1 cellular context compared by ENCODE assay signal in the genomic region with DNA sequence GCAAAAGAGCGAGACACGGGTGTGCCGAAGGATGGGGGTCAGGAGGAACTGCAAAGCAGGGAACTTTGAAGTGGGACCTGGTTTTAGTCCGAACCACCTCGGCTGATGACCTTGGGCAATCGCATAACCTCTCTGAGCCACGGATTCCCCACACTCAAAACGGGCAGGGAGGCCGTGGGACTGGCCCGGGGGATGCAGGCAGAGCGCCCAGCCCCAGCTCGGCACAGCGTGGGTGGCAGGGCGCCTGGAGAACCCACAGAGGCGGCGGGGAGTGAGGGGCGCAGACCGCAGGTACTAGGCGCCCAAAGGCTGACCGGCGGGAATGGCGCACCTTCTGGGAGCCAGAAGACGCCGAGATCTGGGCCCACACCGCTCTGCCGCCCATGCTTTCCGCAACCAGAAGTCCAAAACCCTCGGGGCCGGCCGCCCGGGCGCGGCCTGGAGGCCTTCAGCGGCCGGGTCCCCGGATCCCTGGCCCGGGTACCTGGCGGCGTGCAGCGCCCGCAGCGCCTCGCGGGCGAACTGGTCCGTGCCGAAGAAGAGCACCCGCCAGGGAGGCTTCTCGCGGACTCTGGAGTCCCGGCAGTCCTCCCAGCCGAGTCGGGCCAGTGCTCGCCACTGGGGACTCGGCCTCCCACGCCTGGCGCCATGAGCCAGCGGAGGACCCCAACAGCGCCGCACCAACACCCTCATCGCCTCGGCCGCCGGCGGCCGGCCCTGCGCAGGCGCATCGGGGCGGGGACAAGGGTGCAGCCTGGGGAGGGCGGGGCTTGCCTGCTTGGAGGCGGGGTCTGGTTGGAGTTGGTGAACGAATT.
TF ChIP-seq lines count a peak whose summit lies in the region.

A gene (minus strand): TSS at position 719 of the 815 bp plus-strand sequence. CDS start 26 bp downstream, at position 693.

TF ChIP-seq in HepG2, 621 proteins besides CTCF, POLR2A, EP300 and RAD21 (continued from another document and continues in another):
- TF ChIP-seq, protein P1, sequence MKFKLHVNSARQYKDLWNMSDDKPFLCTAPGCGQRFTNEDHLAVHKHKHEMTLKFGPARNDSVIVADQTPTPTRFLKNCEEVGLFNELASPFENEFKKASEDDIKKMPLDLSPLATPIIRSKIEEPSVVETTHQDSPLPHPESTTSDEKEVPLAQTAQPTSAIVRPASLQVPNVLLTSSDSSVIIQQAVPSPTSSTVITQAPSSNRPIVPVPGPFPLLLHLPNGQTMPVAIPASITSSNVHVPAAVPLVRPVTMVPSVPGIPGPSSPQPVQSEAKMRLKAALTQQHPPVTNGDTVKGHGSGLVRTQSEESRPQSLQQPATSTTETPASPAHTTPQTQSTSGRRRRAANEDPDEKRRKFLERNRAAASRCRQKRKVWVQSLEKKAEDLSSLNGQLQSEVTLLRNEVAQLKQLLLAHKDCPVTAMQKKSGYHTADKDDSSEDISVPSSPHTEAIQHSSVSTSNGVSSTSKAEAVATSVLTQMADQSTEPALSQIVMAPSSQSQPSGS (CRISPR knock-in tag; IDR thresholded peaks at IDR 0.05): no peak
- TF ChIP-seq ZSCAN25 (CRISPR knock-in tag; IDR thresholded peaks at IDR 0.05) (no peak), KDM2A (CRISPR knock-in tag; IDR thresholded peaks at IDR 0.05; ENCODE audit: borderline replicate concordance, low read depth) (peak; percentile 65), ZNF337 (CRISPR knock-in tag; IDR thresholded peaks at IDR 0.05; ENCODE audit: borderline replicate concordance, low read depth) (no peak), ZNF644 (CRISPR knock-in tag; IDR thresholded peaks at IDR 0.05; ENCODE audit: low read depth) (no peak), MEIS1 (CRISPR knock-in tag; IDR thresholded peaks at IDR 0.05; ENCODE audit: borderline replicate concordance) (peak; percentile 71; the same call in 1 of the 2 replicates), SIX1 (CRISPR knock-in tag; IDR thresholded peaks at IDR 0.05; ENCODE audit: borderline replicate concordance) (no peak), POLR2G (IDR thresholded peaks at IDR 0.05; ENCODE audit: low read depth, low read length) (peak; percentile 91), MXI1 (IDR thresholded peaks at IDR 0.05; ENCODE audit: borderline replicate concordance, low read depth, low read length) (peak; percentile 32; the same call in 1 of the 3 replicates), ZFP82 (CRISPR knock-in tag; IDR thresholded peaks at IDR 0.05; ENCODE audit: borderline replicate concordance) (0 out of 2 replicates have a peak, but pooled peaks have one; percentile 83), ZNF775 (CRISPR knock-in tag; IDR thresholded peaks at IDR 0.05; ENCODE audit: borderline replicate concordance) (no peak), ZNF350 (CRISPR knock-in tag; IDR thresholded peaks at IDR 0.05; ENCODE audit: borderline replicate concordance, low read depth) (0 out of 2 replicates have a peak, but pooled peaks have one; percentile 9), BRCA1 (CRISPR knock-in tag; IDR thresholded peaks at IDR 0.05) (peak; percentile 54; the same call in 1 of the 2 replicates), ZNF678 (CRISPR knock-in tag; IDR thresholded peaks at IDR 0.05) (0 out of 2 replicates have a peak, but pooled peaks have one; percentile 26), ZKSCAN8 (CRISPR knock-in tag; IDR thresholded peaks at IDR 0.05; ENCODE audit: borderline replicate concordance) (no peak), ZNF160 (CRISPR knock-in tag; IDR thresholded peaks at IDR 0.05) (no peak), ZSCAN20 (CRISPR knock-in tag; IDR thresholded peaks at IDR 0.05; ENCODE audit: borderline replicate concordance) (peak; percentile 88; the same call in 1 of the 2 replicates), SAP130 (CRISPR knock-in tag; IDR thresholded peaks at IDR 0.05; ENCODE audit: low read depth) (peak; percentile 79), CENPT (CRISPR knock-in tag; IDR thresholded peaks at IDR 0.05; ENCODE audit: low read depth) (no peak), HOXA7 (CRISPR knock-in tag; IDR thresholded peaks at IDR 0.05) (no peak), NR2F1 (CRISPR knock-in tag; IDR thresholded peaks at IDR 0.05) (no peak), NAIF1 (CRISPR knock-in tag; IDR thresholded peaks at IDR 0.05; ENCODE audit: borderline replicate concordance) (0 out of 2 replicates have a peak, but pooled peaks have one; percentile 37), POLR2AphosphoS2 (IDR thresholded peaks at IDR 0.05; ENCODE audit: low read depth, low read length) (no peak), ZNF619 (CRISPR knock-in tag; IDR thresholded peaks at IDR 0.05) (peak; percentile 79; the same call in 1 of the 2 replicates), KLF13 (CRISPR knock-in tag; IDR thresholded peaks at IDR 0.05) (no peak), FOXC1 (CRISPR knock-in tag; IDR thresholded peaks at IDR 0.05; ENCODE audit: borderline replicate concordance) (peak; percentile 76), ZNF343 (CRISPR knock-in tag; IDR thresholded peaks at IDR 0.05) (no peak), ATF1 (CRISPR knock-in tag; IDR thresholded peaks at IDR 0.05) (no peak), ZNF883 (CRISPR knock-in tag; IDR thresholded peaks at IDR 0.05; ENCODE audit: not compliant biosample characterization) (peak; percentile 29), MED13 (CRISPR knock-in tag; IDR thresholded peaks at IDR 0.05) (0 out of 2 replicates have a peak, but pooled peaks have one; percentile 17), MIXL1 (CRISPR knock-in tag; IDR thresholded peaks at IDR 0.05) (no peak), ELF3 (CRISPR knock-in tag; IDR thresholded peaks at IDR 0.05) (0 out of 2 replicates have a peak, but pooled peaks have one; percentile 10), ZNF441 (CRISPR knock-in tag; IDR thresholded peaks at IDR 0.05; ENCODE audit: borderline replicate concordance) (no peak), NR1H2 (CRISPR knock-in tag; IDR thresholded peaks at IDR 0.05; ENCODE audit: borderline replicate concordance, low read depth) (no peak), MTF2 (CRISPR knock-in tag; IDR thresholded peaks at IDR 0.05; ENCODE audit: borderline replicate concordance) (0 out of 2 replicates have a peak, but pooled peaks have one; percentile 64), POLR2AphosphoS5 (IDR thresholded peaks at IDR 0.05; ENCODE audit: low read depth, low read length) (peak; percentile 94), SIN3A (IDR thresholded peaks at IDR 0.05; ENCODE audit: borderline replicate concordance, low read depth, low read length) (peak; percentile 36; the same call in 1 of the 2 replicates)
- TF ChIP-seq, protein P2, sequence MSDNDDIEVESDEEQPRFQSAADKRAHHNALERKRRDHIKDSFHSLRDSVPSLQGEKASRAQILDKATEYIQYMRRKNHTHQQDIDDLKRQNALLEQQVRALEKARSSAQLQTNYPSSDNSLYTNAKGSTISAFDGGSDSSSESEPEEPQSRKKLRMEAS (IDR thresholded peaks at IDR 0.05): peak; percentile 38
- TF ChIP-seq, protein P3, sequence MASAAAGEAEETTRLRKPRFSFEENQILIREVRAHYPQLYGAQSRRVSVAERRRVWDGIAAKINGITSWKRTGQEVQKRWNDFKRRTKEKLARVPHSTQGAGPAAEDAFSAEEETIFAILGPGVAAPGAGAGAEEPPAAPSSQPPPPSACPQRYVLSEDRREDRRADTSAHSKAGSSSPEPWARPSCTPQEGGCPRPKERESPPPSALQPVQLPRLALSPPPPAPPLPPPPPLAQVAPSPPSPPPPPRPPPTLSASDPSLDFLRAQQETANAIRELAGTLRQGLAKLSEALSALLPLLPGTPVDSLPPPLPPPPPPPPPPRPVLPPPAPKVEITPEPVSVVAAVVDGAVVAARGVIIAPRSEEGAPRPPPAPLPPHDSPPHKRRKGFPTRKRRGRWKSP (CRISPR knock-in tag; IDR thresholded peaks at IDR 0.05): peak; percentile 60; the same call in 1 of the 2 replicates
- TF ChIP-seq, protein P4, sequence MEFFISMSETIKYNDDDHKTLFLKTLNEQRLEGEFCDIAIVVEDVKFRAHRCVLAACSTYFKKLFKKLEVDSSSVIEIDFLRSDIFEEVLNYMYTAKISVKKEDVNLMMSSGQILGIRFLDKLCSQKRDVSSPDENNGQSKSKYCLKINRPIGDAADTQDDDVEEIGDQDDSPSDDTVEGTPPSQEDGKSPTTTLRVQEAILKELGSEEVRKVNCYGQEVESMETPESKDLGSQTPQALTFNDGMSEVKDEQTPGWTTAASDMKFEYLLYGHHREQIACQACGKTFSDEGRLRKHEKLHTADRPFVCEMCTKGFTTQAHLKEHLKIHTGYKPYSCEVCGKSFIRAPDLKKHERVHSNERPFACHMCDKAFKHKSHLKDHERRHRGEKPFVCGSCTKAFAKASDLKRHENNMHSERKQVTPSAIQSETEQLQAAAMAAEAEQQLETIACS (CRISPR knock-in tag; IDR thresholded peaks at IDR 0.05): no peak; the same call in 1 of the 2 replicates
- TF ChIP-seq, protein P5, sequence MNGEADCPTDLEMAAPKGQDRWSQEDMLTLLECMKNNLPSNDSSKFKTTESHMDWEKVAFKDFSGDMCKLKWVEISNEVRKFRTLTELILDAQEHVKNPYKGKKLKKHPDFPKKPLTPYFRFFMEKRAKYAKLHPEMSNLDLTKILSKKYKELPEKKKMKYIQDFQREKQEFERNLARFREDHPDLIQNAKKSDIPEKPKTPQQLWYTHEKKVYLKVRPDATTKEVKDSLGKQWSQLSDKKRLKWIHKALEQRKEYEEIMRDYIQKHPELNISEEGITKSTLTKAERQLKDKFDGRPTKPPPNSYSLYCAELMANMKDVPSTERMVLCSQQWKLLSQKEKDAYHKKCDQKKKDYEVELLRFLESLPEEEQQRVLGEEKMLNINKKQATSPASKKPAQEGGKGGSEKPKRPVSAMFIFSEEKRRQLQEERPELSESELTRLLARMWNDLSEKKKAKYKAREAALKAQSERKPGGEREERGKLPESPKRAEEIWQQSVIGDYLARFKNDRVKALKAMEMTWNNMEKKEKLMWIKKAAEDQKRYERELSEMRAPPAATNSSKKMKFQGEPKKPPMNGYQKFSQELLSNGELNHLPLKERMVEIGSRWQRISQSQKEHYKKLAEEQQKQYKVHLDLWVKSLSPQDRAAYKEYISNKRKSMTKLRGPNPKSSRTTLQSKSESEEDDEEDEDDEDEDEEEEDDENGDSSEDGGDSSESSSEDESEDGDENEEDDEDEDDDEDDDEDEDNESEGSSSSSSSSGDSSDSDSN (CRISPR knock-in tag; IDR thresholded peaks at IDR 0.05): peak; percentile 80
- TF ChIP-seq, protein P6, sequence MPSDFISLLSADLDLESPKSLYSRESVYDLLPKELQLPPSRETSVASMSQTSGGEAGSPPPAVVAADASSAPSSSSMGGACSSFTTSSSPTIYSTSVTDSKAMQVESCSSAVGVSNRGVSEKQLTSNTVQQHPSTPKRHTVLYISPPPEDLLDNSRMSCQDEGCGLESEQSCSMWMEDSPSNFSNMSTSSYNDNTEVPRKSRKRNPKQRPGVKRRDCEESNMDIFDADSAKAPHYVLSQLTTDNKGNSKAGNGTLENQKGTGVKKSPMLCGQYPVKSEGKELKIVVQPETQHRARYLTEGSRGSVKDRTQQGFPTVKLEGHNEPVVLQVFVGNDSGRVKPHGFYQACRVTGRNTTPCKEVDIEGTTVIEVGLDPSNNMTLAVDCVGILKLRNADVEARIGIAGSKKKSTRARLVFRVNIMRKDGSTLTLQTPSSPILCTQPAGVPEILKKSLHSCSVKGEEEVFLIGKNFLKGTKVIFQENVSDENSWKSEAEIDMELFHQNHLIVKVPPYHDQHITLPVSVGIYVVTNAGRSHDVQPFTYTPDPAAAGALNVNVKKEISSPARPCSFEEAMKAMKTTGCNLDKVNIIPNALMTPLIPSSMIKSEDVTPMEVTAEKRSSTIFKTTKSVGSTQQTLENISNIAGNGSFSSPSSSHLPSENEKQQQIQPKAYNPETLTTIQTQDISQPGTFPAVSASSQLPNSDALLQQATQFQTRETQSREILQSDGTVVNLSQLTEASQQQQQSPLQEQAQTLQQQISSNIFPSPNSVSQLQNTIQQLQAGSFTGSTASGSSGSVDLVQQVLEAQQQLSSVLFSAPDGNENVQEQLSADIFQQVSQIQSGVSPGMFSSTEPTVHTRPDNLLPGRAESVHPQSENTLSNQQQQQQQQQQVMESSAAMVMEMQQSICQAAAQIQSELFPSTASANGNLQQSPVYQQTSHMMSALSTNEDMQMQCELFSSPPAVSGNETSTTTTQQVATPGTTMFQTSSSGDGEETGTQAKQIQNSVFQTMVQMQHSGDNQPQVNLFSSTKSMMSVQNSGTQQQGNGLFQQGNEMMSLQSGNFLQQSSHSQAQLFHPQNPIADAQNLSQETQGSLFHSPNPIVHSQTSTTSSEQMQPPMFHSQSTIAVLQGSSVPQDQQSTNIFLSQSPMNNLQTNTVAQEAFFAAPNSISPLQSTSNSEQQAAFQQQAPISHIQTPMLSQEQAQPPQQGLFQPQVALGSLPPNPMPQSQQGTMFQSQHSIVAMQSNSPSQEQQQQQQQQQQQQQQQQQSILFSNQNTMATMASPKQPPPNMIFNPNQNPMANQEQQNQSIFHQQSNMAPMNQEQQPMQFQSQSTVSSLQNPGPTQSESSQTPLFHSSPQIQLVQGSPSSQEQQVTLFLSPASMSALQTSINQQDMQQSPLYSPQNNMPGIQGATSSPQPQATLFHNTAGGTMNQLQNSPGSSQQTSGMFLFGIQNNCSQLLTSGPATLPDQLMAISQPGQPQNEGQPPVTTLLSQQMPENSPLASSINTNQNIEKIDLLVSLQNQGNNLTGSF (CRISPR knock-in tag; IDR thresholded peaks at IDR 0.05): peak; percentile 42; the same call in 1 of the 2 replicates
- TF ChIP-seq, protein P7, sequence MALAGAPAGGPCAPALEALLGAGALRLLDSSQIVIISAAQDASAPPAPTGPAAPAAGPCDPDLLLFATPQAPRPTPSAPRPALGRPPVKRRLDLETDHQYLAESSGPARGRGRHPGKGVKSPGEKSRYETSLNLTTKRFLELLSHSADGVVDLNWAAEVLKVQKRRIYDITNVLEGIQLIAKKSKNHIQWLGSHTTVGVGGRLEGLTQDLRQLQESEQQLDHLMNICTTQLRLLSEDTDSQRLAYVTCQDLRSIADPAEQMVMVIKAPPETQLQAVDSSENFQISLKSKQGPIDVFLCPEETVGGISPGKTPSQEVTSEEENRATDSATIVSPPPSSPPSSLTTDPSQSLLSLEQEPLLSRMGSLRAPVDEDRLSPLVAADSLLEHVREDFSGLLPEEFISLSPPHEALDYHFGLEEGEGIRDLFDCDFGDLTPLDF (CRISPR knock-in tag; IDR thresholded peaks at IDR 0.05): peak; percentile 43; the same call in 1 of the 2 replicates
- TF ChIP-seq, protein P8, sequence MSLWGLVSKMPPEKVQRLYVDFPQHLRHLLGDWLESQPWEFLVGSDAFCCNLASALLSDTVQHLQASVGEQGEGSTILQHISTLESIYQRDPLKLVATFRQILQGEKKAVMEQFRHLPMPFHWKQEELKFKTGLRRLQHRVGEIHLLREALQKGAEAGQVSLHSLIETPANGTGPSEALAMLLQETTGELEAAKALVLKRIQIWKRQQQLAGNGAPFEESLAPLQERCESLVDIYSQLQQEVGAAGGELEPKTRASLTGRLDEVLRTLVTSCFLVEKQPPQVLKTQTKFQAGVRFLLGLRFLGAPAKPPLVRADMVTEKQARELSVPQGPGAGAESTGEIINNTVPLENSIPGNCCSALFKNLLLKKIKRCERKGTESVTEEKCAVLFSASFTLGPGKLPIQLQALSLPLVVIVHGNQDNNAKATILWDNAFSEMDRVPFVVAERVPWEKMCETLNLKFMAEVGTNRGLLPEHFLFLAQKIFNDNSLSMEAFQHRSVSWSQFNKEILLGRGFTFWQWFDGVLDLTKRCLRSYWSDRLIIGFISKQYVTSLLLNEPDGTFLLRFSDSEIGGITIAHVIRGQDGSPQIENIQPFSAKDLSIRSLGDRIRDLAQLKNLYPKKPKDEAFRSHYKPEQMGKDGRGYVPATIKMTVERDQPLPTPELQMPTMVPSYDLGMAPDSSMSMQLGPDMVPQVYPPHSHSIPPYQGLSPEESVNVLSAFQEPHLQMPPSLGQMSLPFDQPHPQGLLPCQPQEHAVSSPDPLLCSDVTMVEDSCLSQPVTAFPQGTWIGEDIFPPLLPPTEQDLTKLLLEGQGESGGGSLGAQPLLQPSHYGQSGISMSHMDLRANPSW (CRISPR knock-in tag; IDR thresholded peaks at IDR 0.05; ENCODE audit: borderline replicate concordance): no peak
